ENCODE assay signal across 9 cellular contexts in genomic region chr20:4896971-4897497, GRCh38.
A peak's percentile ranks its signal among the peaks of the same experiment; 100 is the strongest.
DNase-seq lines count a peak whose midpoint lies in the region; ATAC-seq, FAIRE-seq and TF ChIP-seq lines count a peak whose summit lies in the region.
"Had no signal": no experiment of that assay in that cellular context is flagged by ENCODE, and none has a peak within 500 bp of the region (broad histone marks: within the 10 kb centered on the region; RNA-seq: fewer than 3 reads in every experiment).

No MANE protein-coding gene starts in this region.

- no peaks in the 10 kb centered on the region; the same call in 1 of the 2 replicates for H4K20me1 ChIP-seq in PC-9 (ENCODE audit: insufficient read depth)

- no peak for TF ChIP-seq EP300 in A549 (IDR thresholded peaks at IDR 0.05)

- no peak for FAIRE-seq in A549 (lab: Jason Lieb, UNC)

- H3F3A ChIP-seq in PC-9 (ENCODE audit: insufficient read depth, low read depth): peaks cover 29% of the 10 kb centered on the region

- DNase-seq in A549 (ENCODE audit: low read depth in 1 of 2, low spot score in 1 of 2) (no peak), GM12865 (ENCODE audit: low read depth) (peak; percentile 28), PC-9 (peak; percentile 58 to 70), endothelial cell (ENCODE audit: low spot score) (no peak), Peyer's patch (no peak), GOT3 (lab: John Stamatoyannopoulos, UW) (no peak)
- no peak for DNase-seq in effector CD4-positive, alpha-beta T cell
- DNase-seq: hippocampal formation had no signal

- H3K27me3 ChIP-seq in PC-9 (ENCODE audit: insufficient read depth, low read depth) (no peaks in the 10 kb centered on the region), Peyer's patch (no peaks in the 10 kb centered on the region)

- 0 out of 2 replicates have a peak, but pooled peaks cover 8% of the 10 kb centered on the region for H3K79me2 ChIP-seq in PC-9 (ENCODE audit: low read depth)

- H3K4me3 Mint-ChIP-seq in endothelial cell (ENCODE audit: unreplicated experiment): peak overlapping the region; percentile 48

- H3K9me3 Mint-ChIP-seq in endothelial cell (ENCODE audit: unreplicated experiment): no peaks in the 10 kb centered on the region

- H3K4me1 ChIP-seq in A549: peaks cover 14% of the 10 kb centered on the region; the same call in 2 of the 3 replicates
- peaks cover 49% of the 10 kb centered on the region for H3K4me1 ChIP-seq in PC-9 (replicated peaks; ENCODE audit: insufficient read depth)
- H3K4me1 ChIP-seq in Peyer's patch: peaks cover 0 to 6% (median 0%) of the 10 kb centered on the region in 4 donors

- H3K27ac ChIP-seq in A549 (peak overlapping the region in 1 of 2 experiments; percentile 32; a peak in 1 of 6 replicates), PC-9 (peak overlapping the region; percentile 62), Peyer's patch (no peak overlapping the region)

- CTCF ChIA-PET in A549 (lab: Yijun Ruan, JAX) (interaction anchor here (0.9 to 3.5 kb wide), 6 partner anchors 8 to 204 kb away, joined by 3 to 12 read pairs (median 4); no protein-coding TSS in a partner anchor), PC-9 (lab: Charles Lee) (no interaction called here)

- ATAC-seq in A549 (peak in 1 of 2 experiments; percentile 65; a peak in 4 of 6 replicates), HG02870 (IDR thresholded peaks at IDR 0.05; ENCODE audit: unreplicated experiment) (no peak)

- peaks cover 50% of the 10 kb centered on the region for H3K36me3 Mint-ChIP-seq in endothelial cell (ENCODE audit: low read depth, unreplicated experiment)

- H3K4me3 ChIP-seq in A549: no peak overlapping the region
- no peak overlapping the region for H3K4me3 ChIP-seq in GM12865 (ENCODE audit: low read depth, low read length)
- H3K4me3 ChIP-seq in PC-9: no peak overlapping the region
- H3K4me3 ChIP-seq in Peyer's patch: no peak overlapping the region

- BruUV-seq in PC-9 (replicated peaks; lab: Mats Ljungman, UMichigan): no TSS peak

- no peak for TF ChIP-seq POLR2A in A549 (IDR thresholded peaks at IDR 0.05; ENCODE audit: low read length)
- no peak for TF ChIP-seq POLR2A in Peyer's patch (IDR thresholded peaks at IDR 0.05)

- H3K4me2 ChIP-seq in A549: no peak overlapping the region
- peak overlapping the region; percentile 52 for H3K4me2 ChIP-seq in PC-9

- WGBS in A549 (ENCODE audit: missing lambda C conversion rate): 86% methylated on average over 9 of the region's 9 CpGs

- no peak overlapping the region for H2AFZ ChIP-seq in PC-9

- H3K27ac Mint-ChIP-seq in endothelial cell (ENCODE audit: unreplicated experiment): peak overlapping the region; percentile 72

- no peaks in the 10 kb centered on the region for H3K9me2 ChIP-seq in PC-9 (ENCODE audit: insufficient read depth)

- H3K27me3 Mint-ChIP-seq in endothelial cell (ENCODE audit: unreplicated experiment): peaks cover 18% of the 10 kb centered on the region

- POLR2A ChIA-PET in A549 (lab: Yijun Ruan, JAX): no interaction called here
- POLR2A ChIA-PET in PC-9 (lab: Charles Lee; ENCODE audit: unreplicated experiment): no interaction called here

- TF ChIP-seq RAD21 in A549 (conservative IDR thresholded peaks at IDR 0.05 in 1 of 2, IDR thresholded peaks at IDR 0.05 in 1 of 2): peak; percentile 25 to 55; a peak in 3 of 5 replicates

- H3K36me3 ChIP-seq in PC-9 (ENCODE audit: low read depth) (no peaks in the 10 kb centered on the region; the same call in 1 of the 2 replicates), Peyer's patch (no peaks in the 10 kb centered on the region)

- intact Hi-C loops in PC-9 (cut with micrococcal nuclease; ENCODE audit: unreplicated experiment): loop anchor here (5.0 kb wide), 1 partner anchor 175 kb away; no protein-coding TSS in a partner anchor

- H3K9me3 ChIP-seq in A549 (no peaks in the 10 kb centered on the region), PC-9 (ENCODE audit: insufficient read depth, low read depth) (no peaks in the 10 kb centered on the region), Peyer's patch (no peaks in the 10 kb centered on the region)

- TF ChIP-seq CTCF in A549 (IDR thresholded peaks at IDR 0.05): no peak
- peak; percentile 27 for TF ChIP-seq CTCF in GM12865 (IDR thresholded peaks at IDR 0.05; ENCODE audit: insufficient read depth, low read depth, low read length, missing control alignments)
- no peak for TF ChIP-seq CTCF in PC-9 (conservative IDR thresholded peaks at IDR 0.05)
- no peak for TF ChIP-seq CTCF in endothelial cell (IDR thresholded peaks at IDR 0.05; ENCODE audit: unreplicated experiment)
- TF ChIP-seq CTCF in Peyer's patch (IDR thresholded peaks at IDR 0.05): no peak

- peaks cover 87% of the 10 kb centered on the region for H3K4me1 Mint-ChIP-seq in endothelial cell (ENCODE audit: unreplicated experiment)

TF ChIP-seq in A549, 52 proteins besides CTCF, POLR2A, EP300 and RAD21:
- TF ChIP-seq BCL3 (IDR thresholded peaks at IDR 0.05) (no peak), SREBF2 (IDR thresholded peaks at IDR 0.05) (no peak), ZNF302 (CRISPR knock-in tag; IDR thresholded peaks at IDR 0.05) (no peak), SMC3 (IDR thresholded peaks at IDR 0.05) (peak; percentile 8; the same call in 1 of the 3 replicates), JUN (IDR thresholded peaks at IDR 0.05) (no peak), ZC3H11A (IDR thresholded peaks at IDR 0.05) (no peak), USF2 (IDR thresholded peaks at IDR 0.05) (no peak), EHMT2 (IDR thresholded peaks at IDR 0.05; ENCODE audit: low read depth) (no peak)

Comparison
In these comparisons a context has a peak if more than half of its experiments do, and no peak if none do; other contexts are left out.
1. DNase-seq: peak in GM12865 (single experiment) and PC-9 (2 of 2); none in A549 (0 of 2), endothelial cell (single experiment), Peyer's patch (0 of 3), effector CD4-positive, alpha-beta T cell (single experiment) and GOT3 (single experiment).